ENCODE assay signal across 9 cellular contexts in the genomic region with DNA sequence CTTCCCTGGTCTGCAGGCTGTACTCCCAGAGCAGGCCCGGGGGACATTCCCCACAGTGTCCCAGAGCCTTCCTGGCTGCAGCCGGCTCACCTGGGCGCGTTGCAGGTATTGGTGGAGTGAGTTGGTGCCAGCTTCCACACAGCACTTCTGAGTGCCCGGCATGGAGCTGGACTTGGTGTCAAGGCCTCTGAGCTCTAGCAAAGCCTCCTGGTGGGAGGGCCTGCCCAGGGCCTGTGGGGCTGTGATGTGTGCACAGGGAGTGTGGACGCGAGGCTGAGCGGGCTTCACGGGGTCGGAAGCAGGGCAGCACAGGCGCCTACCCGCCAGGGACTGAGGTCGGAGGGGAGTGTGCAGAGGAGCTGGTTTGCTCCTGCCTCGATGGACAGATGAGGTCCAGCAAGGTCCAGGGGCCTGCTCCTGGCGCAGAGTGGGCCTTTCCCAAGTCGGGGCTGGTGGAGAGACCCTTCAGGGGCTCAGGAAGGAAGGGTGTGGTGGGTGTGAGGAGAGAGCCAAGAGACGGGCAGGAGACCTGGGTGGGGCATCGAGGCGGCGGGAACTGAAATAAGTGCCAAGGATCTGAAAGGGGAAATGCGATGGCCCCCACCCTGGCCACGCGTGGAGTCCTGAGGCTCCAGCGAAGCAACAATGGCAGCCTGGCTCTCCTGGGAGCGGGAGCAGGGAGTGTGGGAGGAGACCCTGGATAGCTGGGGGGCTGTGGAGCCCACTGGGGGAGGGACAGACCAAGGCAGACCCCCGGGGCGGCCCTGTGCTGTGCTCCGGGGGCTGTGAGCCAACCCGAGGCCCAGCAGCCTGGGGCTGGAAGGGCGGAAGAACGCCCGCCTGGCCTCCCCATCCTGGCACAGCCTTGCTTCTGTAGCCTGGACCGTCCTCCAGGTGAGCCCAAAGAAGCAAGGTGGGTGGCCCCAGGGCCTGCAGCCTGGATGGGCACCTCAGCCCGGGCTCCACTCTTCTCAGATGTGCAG.
DNase-seq lines count a peak whose midpoint lies in the region; ATAC-seq and TF ChIP-seq lines count a peak whose summit lies in the region.
"Had no signal": no experiment of that assay in that cellular context is flagged by ENCODE, and none has a peak within 500 bp of the region (broad histone marks: within the 10 kb centered on the region; RNA-seq: fewer than 3 reads in every experiment).

No MANE protein-coding gene starts in this region.

- H3K36me3 ChIP-seq in CD4-positive, CD25-positive, alpha-beta regulatory T cell (ENCODE audit: control insufficient read depth, insufficient read depth, low read length): peaks cover 2% of the 10 kb centered on the region
- H3K36me3 ChIP-seq in prostate gland: no peaks in the 10 kb centered on the region

- intact Hi-C loops in prostate gland (cut with DNase I) (no loop called here), posterior vena cava (cut with DNase I) (no loop called here)

- TF ChIP-seq CTCF in endothelial cell (IDR thresholded peaks at IDR 0.05; ENCODE audit: unreplicated experiment) (no peak), prostate gland (IDR thresholded peaks at IDR 0.05) (no peak)

- no peaks in the 10 kb centered on the region for H3K9me3 Mint-ChIP-seq in CD4-positive, CD25-positive, alpha-beta regulatory T cell
- no peaks in the 10 kb centered on the region for H3K9me3 Mint-ChIP-seq in endothelial cell (ENCODE audit: unreplicated experiment)

- no peak for DNase-seq in CD4-positive, CD25-positive, alpha-beta regulatory T cell
- peak; percentile 28 for DNase-seq in MV-4-11 (lab: John Stamatoyannopoulos, UW)
- no peak for DNase-seq in endothelial cell (ENCODE audit: low spot score)
- DNase-seq in prostate gland (ENCODE audit: low spot score): no peak
- DNase-seq in COR-L47 (lab: John Stamatoyannopoulos, UW): no peak
- DNase-seq in posterior vena cava (ENCODE audit: low spot score): no peak
- DNase-seq: NCI-H2029 treated with DMSO at 0.1 percent for 48 hours had no signal

- H3K9me3 ChIP-seq in CD4-positive, CD25-positive, alpha-beta regulatory T cell (ENCODE audit: control insufficient read depth in 2 of 2, low read length in 2 of 2): peaks cover 0 to under 1% of the 10 kb centered on the region in 2 experiments
- no peaks in the 10 kb centered on the region for H3K9me3 ChIP-seq in prostate gland

- no peak overlapping the region for H3K27ac ChIP-seq in CD4-positive, CD25-positive, alpha-beta regulatory T cell (ENCODE audit: insufficient read depth, low read length, poor library complexity, severe bottlenecking)
- H3K27ac ChIP-seq in prostate gland: peak overlapping the region; percentile 26 to 47

- 81% methylated on average over 32 of the region's 34 CpGs for WGBS in prostate gland

- H3K4me3 ChIP-seq in CD4-positive, CD25-positive, alpha-beta regulatory T cell (ENCODE audit: low read depth, low read length): no peak overlapping the region
- no peak overlapping the region for H3K4me3 ChIP-seq in prostate gland

- H3K4me3 Mint-ChIP-seq in CD4-positive, CD25-positive, alpha-beta regulatory T cell: peak overlapping the region in 1 of 4 donors; percentile 38
- H3K4me3 Mint-ChIP-seq in endothelial cell (ENCODE audit: unreplicated experiment): peak overlapping the region; percentile 47

- no peaks in the 10 kb centered on the region for H3K27me3 ChIP-seq in CD4-positive, CD25-positive, alpha-beta regulatory T cell (ENCODE audit: control insufficient read depth, insufficient read depth, low read length)
- no peaks in the 10 kb centered on the region for H3K27me3 ChIP-seq in prostate gland (replicated peaks; ENCODE audit: insufficient read depth)

- ATAC-seq in CD4-positive, CD25-positive, alpha-beta regulatory T cell (ENCODE audit: low read depth in 2 of 2): no peak
- ATAC-seq in GM18511 (IDR thresholded peaks at IDR 0.05; ENCODE audit: unreplicated experiment) (no peak), HG03045 (IDR thresholded peaks at IDR 0.05; ENCODE audit: unreplicated experiment) (no peak)

- no peak for TF ChIP-seq POLR2A in prostate gland (IDR thresholded peaks at IDR 0.05)

- peaks cover 51% of the 10 kb centered on the region for H3K4me1 ChIP-seq in CD4-positive, CD25-positive, alpha-beta regulatory T cell (ENCODE audit: control insufficient read depth, insufficient read depth, low read length, poor library complexity, severe bottlenecking)
- peaks cover 32% of the 10 kb centered on the region for H3K4me1 ChIP-seq in prostate gland (replicated peaks)

- peaks cover 0 to 42% (median 11%) of the 10 kb centered on the region in 4 donors for H3K4me1 Mint-ChIP-seq in CD4-positive, CD25-positive, alpha-beta regulatory T cell
- peaks cover 25% of the 10 kb centered on the region for H3K4me1 Mint-ChIP-seq in endothelial cell (ENCODE audit: unreplicated experiment)

- no peaks in the 10 kb centered on the region for H3K36me3 Mint-ChIP-seq in CD4-positive, CD25-positive, alpha-beta regulatory T cell
- H3K36me3 Mint-ChIP-seq in endothelial cell (ENCODE audit: low read depth, unreplicated experiment): peaks cover 4% of the 10 kb centered on the region

- H3K27me3 Mint-ChIP-seq in CD4-positive, CD25-positive, alpha-beta regulatory T cell: peaks cover 4% of the 10 kb centered on the region
- H3K27me3 Mint-ChIP-seq in endothelial cell (ENCODE audit: unreplicated experiment): peaks cover 18% of the 10 kb centered on the region

- H3K27ac Mint-ChIP-seq in CD4-positive, CD25-positive, alpha-beta regulatory T cell: peak overlapping the region; percentile 16 to 60 (median 59)
- peak overlapping the region; percentile 72 for H3K27ac Mint-ChIP-seq in endothelial cell (ENCODE audit: unreplicated experiment)
